22 cellular contexts compared by ENCODE assay signal in the genomic region with DNA sequence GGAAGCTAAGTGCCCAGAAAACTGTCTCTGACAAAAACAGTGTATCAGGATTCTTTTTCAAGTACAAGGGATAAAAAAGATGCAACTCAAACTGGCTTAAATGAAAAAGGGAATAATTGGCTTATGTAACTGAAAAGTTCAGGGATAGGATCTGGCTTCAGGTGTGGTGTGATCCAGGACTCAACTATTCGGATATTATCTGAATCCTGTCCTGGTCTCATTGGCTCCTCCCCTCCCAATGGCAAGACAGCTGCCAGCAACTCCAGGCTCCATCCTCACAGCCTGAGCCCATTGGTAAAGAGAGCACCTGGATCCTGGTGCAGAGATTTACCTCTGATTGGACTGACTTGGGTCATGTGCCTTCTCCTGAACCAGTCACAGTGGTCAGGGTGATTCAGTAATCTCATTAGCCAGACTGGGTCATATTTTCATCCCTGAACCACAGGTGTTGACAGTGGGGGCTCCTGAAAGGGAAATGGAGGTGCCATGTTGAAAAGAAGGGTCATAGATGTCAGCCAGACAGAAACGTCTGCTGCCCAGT.
A peak's percentile ranks its signal among the peaks of the same experiment; 100 is the strongest.
DNase-seq lines count a peak whose midpoint lies in the region; ATAC-seq, FAIRE-seq and TF ChIP-seq lines count a peak whose summit lies in the region.
"Had no signal": no experiment of that assay in that cellular context is flagged by ENCODE, and none has a peak within 500 bp of the region (broad histone marks: within the 10 kb centered on the region; RNA-seq: fewer than 3 reads in every experiment).

No MANE protein-coding gene starts in this region.

- H3K9me3 ChIP-seq in ascending aorta (no peaks in the 10 kb centered on the region), lower lobe of right lung (no peaks in the 10 kb centered on the region)
- H3K9me3 ChIP-seq: A549 had no signal

- no peaks in the 10 kb centered on the region for H3K27me3 ChIP-seq in ascending aorta
- H3K27me3 ChIP-seq in lower lobe of right lung (ENCODE audit: low read depth), result no peaks in the 10 kb centered on the region

- peak; percentile 26 for FAIRE-seq in HTR-8/SVneo (lab: Jason Lieb, UNC)
- FAIRE-seq: A549 had no signal

- H3K27ac ChIP-seq in ascending aorta (peak overlapping the region; percentile 77 to 93), lower lobe of right lung (peak overlapping the region; percentile 88), skin epidermis (peak overlapping the region in 12 of 21 experiments; percentile 52 to 92 (median 87))
- H3K27ac ChIP-seq: A549, KMS-11 had no signal

- DNase-seq in HTR-8/SVneo (ENCODE audit: insufficient read length, low spot score) (no peak), ascending aorta (ENCODE audit: low spot score in 2 of 2) (no peak), lower lobe of right lung (no peak), nucleus accumbens (lab: John Stamatoyannopoulos, UW) (no peak), NCI-H2196 (lab: John Stamatoyannopoulos, UW; ENCODE audit: unreplicated experiment) (no peak)
- DNase-seq: CD4-positive, alpha-beta T cell; DMS153; GF-D8; MV-4-11; NCI-H187; NCI-H2107; NCI-H2227 treated with DMSO at 0.1 percent for 48 hours; NCI-H510A treated with DMSO at 0.1 percent for 48 hours; NCI-H774; OCI-M1; SHP77 had no signal

- no peak for TF ChIP-seq CTCF in ascending aorta (IDR thresholded peaks at IDR 0.05)
- no peak for TF ChIP-seq CTCF in lower lobe of right lung (IDR thresholded peaks at IDR 0.05)

- peaks cover 12 to 42% of the 10 kb centered on the region in 2 donors for H3K4me1 ChIP-seq in ascending aorta
- H3K4me1 ChIP-seq in lower lobe of right lung, result peaks cover 53% of the 10 kb centered on the region
- H3K4me1 ChIP-seq: A549 had no signal

- no peak for ATAC-seq in lower lobe of right lung
- ATAC-seq in GM21423 (IDR thresholded peaks at IDR 0.05; ENCODE audit: unreplicated experiment), result no peak
- ATAC-seq: A549, GM23338, HCT116 had no signal

- H3K36me3 ChIP-seq in ascending aorta, result no peaks in the 10 kb centered on the region
- no peaks in the 10 kb centered on the region for H3K36me3 ChIP-seq in lower lobe of right lung

- H3K4me3 ChIP-seq in ascending aorta (no peak overlapping the region), lower lobe of right lung (no peak overlapping the region), skin epidermis (no peak overlapping the region)
- H3K4me3 ChIP-seq: A549, GM23338 had no signal

- intact Hi-C loops in ascending aorta (cut with DNase I), result no loop called here
- intact Hi-C loops in lower lobe of right lung (cut with DNase I), result no loop called here
